3 cellular contexts compared by ENCODE assay signal in the genomic region with DNA sequence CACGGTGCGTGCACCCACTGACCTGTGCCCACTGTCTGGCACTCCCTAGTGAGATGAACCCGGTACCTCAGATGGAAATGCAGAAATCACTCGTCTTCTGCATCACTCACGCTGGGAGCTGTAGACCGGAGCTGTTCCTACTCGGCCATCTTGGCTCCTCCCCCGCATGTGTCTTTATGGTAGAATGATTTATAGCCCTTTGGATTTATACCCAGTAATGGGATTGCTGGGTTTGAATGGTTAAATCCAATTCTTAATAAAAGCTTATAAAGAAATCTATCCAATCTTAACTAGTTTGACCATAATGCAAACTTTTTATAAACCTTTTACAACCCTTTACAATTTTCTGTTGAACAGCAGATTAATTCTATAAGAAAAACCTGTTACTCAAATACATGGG. TPM values are rescaled to one million over a fixed set of nuclear protein-coding genes. Genes with fewer than 3 reads are reported as not detected.
"Had no signal": no experiment of that assay in that cellular context is flagged by ENCODE, and none has a peak within 500 bp of the region (broad histone marks: within the 10 kb centered on the region; RNA-seq: fewer than 3 reads in every experiment).

No MANE protein-coding gene starts in this region.

RNA-seq across cellular contexts. Expression of a gene that starts 59.0 kb away (rescaled TPM):
- total RNA-seq: activated T-helper 1 cell treated with anti-CD3 and anti-CD28 coated beads, Interleukin-12 subunit alpha, Interleukin-12 subunit beta, Interleukin-2, Interleukin-4 antibody, amounts not matched to agents 30 ng/mL and 10 ng/mL and 1 ng/mL, durations not matched to agents 14 hours and 24 hours and 36 hours; ascending aorta had no signal
- polyA plus RNA-seq: aorta had no signal
